ENCODE assay signal across 27 cellular contexts in genomic region chr20:23189854-23190253, GRCh38.
"Had no signal": no experiment of that assay in that cellular context is flagged by ENCODE, and none has a peak within 500 bp of the region (broad histone marks: within the 10 kb centered on the region; RNA-seq: fewer than 3 reads in every experiment).

No MANE protein-coding gene starts in this region.

- H3K79me2 ChIP-seq: hepatocyte had no signal

- H2AFZ ChIP-seq: hepatocyte had no signal

- H3K27ac ChIP-seq: colonic mucosa, gastrocnemius medialis, heart left ventricle, hepatocyte, ovary, psoas muscle, right lobe of liver, stomach, testis, tibial artery had no signal

- H3K4me2 ChIP-seq: hepatocyte had no signal

- H3K4me1 ChIP-seq: colonic mucosa, gastrocnemius medialis, psoas muscle, right lobe of liver, testis had no signal

- H3K36me3 ChIP-seq: colonic mucosa, gastrocnemius medialis, heart left ventricle, ovary, right lobe of liver, stomach, tibial artery had no signal

- H3K4me3 ChIP-seq: colonic mucosa, gastrocnemius medialis, heart left ventricle, hepatocyte, ovary, psoas muscle, right lobe of liver, stomach, testis, tibial artery had no signal

- DNase-seq: colonic mucosa; dermis blood vessel endothelial cell; effector memory CD4-positive, alpha-beta T cell; gastrocnemius medialis; kidney; mesendoderm; midbrain; naive thymus-derived CD8-positive, alpha-beta T cell; nephron progenitor cell; nucleus accumbens; ovary; posterior cingulate gyrus; psoas muscle; right lobe of liver; small intestine; stimulated activated CD4-positive, alpha-beta T cell treated with anti-CD3 and anti-CD28 coated beads, Interleukin-2, amount 100 ng/mL, for 24 hours; stimulated activated CD4-positive, alpha-beta T cell treated with anti-CD3 and anti-CD28 coated beads, Interleukin-4, amount 100 ng/mL, for 24 hours; stimulated activated naive CD4-positive, alpha-beta T cell treated with Interleukin-2 at 50 U/mL for 16 hours; stomach; testis; tibial artery had no signal

- H3K27me3 ChIP-seq: colonic mucosa, gastrocnemius medialis, heart left ventricle, hepatocyte, ovary, right lobe of liver, testis, tibial artery had no signal

- H3K9me3 ChIP-seq: colonic mucosa, gastrocnemius medialis, heart left ventricle, ovary, psoas muscle, right lobe of liver, stomach, testis, tibial artery had no signal

- ATAC-seq: gastrocnemius medialis; left lobe of liver; naive thymus-derived CD8-positive, alpha-beta T cell; psoas muscle; stimulated activated effector memory CD8-positive, alpha-beta T cell treated with anti-CD3 and anti-CD28 coated beads, Interleukin-12 subunit alpha, Interleukin-12 subunit beta, amount 100 ng/mL, for 72 hours had no signal

- FAIRE-seq: endothelial cell of umbilical vein, kidney, small intestine, urothelium cell line had no signal
